ENCODE assay signal across 28 cellular contexts in genomic region chr3:59391131-59391530, GRCh38.
"Had no signal": no experiment of that assay in that cellular context is flagged by ENCODE, and none has a peak within 500 bp of the region (broad histone marks: within the 10 kb centered on the region; RNA-seq: fewer than 3 reads in every experiment).

No MANE protein-coding gene starts in this region.

- H3K27me3 ChIP-seq: neutrophil, pancreas, right lobe of liver, sigmoid colon, stomach, tibial artery, transverse colon, upper lobe of right lung, uterus had no signal

- ATAC-seq: naive thymus-derived CD4-positive, alpha-beta T cell; natural killer cell; pancreas; psoas muscle; right cardiac atrium; right lobe of liver; stimulated activated effector memory CD8-positive, alpha-beta T cell treated with anti-CD3 and anti-CD28 coated beads, Interleukin-12 subunit alpha, Interleukin-12 subunit beta, amount 100 ng/mL, for 72 hours; stimulated activated naive B cell treated with anti-CD40 and anti-IgM and Interleukin-4, amounts not matched to agents 10 μg/mL and 1 μg/mL and 100 μg/mL, for 72 hours; upper lobe of right lung had no signal

- H3K27ac ChIP-seq: neutrophil, pancreas, psoas muscle, right lobe of liver, sigmoid colon, stomach, thoracic aorta, tibial artery, transverse colon, upper lobe of right lung, uterus had no signal

- H3K27ac Mint-ChIP-seq: natural killer cell; nephron; stimulated activated effector memory CD8-positive, alpha-beta T cell treated with anti-CD3 and anti-CD28 coated beads, Interleukin-12 subunit alpha, Interleukin-12 subunit beta, amount 100 ng/mL, for 72 hours; stimulated activated naive B cell treated with anti-CD40 and anti-IgM and Interleukin-4, amounts not matched to agents 10 μg/mL and 1 μg/mL and 100 μg/mL, for 72 hours; stimulated activated naive CD8-positive, alpha-beta T cell treated with anti-CD3 and anti-CD28 coated beads, Interleukin-15, Interleukin-2, amounts not matched to agents 100 ng/mL and 50 ng/mL, for 24 hours; type B pancreatic cell had no signal

- H3K9me3 ChIP-seq: neutrophil, pancreas, psoas muscle, right lobe of liver, sigmoid colon, stomach, thoracic aorta, tibial artery, transverse colon, upper lobe of right lung, uterus had no signal

- H3K9me3 Mint-ChIP-seq: natural killer cell; stimulated activated effector memory CD8-positive, alpha-beta T cell treated with anti-CD3 and anti-CD28 coated beads, Interleukin-12 subunit alpha, Interleukin-12 subunit beta, amount 100 ng/mL, for 72 hours; stimulated activated naive CD8-positive, alpha-beta T cell treated with anti-CD3 and anti-CD28 coated beads, Interleukin-15, Interleukin-2, amounts not matched to agents 100 ng/mL and 50 ng/mL, for 24 hours had no signal

- H3K4me1 ChIP-seq: pancreas, psoas muscle, right lobe of liver, sigmoid colon, stomach, tibial artery, transverse colon, uterus had no signal

- DNase-seq: naive thymus-derived CD4-positive, alpha-beta T cell; natural killer cell; nucleus accumbens; pancreas; psoas muscle; right cardiac atrium; right lobe of liver; sigmoid colon; small intestine; stimulated activated CD4-positive, alpha-beta T cell treated with anti-CD3 and anti-CD28 coated beads, Interleukin-15, amount 100 ng/mL, for 24 hours; stimulated activated CD4-positive, alpha-beta T cell treated with anti-CD3 and anti-CD28 coated beads, Interleukin-2, amount 100 ng/mL, for 24 hours; stimulated activated CD4-positive, alpha-beta T cell treated with anti-CD3 and anti-CD28 coated beads, Interleukin-2, amount 100 ng/mL, for 48 hours; stimulated activated CD4-positive, alpha-beta T cell treated with anti-CD3 and anti-CD28 coated beads, Interleukin-4, amount 100 ng/mL, for 24 hours; stimulated activated naive B cell treated with anti-CD40 and anti-IgM and Interleukin-4, amounts not matched to agents 10 μg/mL and 1 μg/mL and 100 μg/mL, for 72 hours; stimulated activated naive CD4-positive, alpha-beta T cell treated with Interleukin-2 at 50 U/mL for 16 hours; stomach; tibial artery; transverse colon; upper lobe of right lung; uterus had no signal

- H3K4me3 Mint-ChIP-seq: naive thymus-derived CD4-positive, alpha-beta T cell; natural killer cell; nephron; neural crest cell; stimulated activated effector memory CD8-positive, alpha-beta T cell treated with anti-CD3 and anti-CD28 coated beads, Interleukin-12 subunit alpha, Interleukin-12 subunit beta, amount 100 ng/mL, for 72 hours; stimulated activated naive B cell treated with anti-CD40 and anti-IgM and Interleukin-4, amounts not matched to agents 10 μg/mL and 1 μg/mL and 100 μg/mL, for 72 hours; stimulated activated naive CD8-positive, alpha-beta T cell treated with anti-CD3 and anti-CD28 coated beads, Interleukin-15, Interleukin-2, amounts not matched to agents 100 ng/mL and 50 ng/mL, for 24 hours; type B pancreatic cell had no signal

- H3K4me1 Mint-ChIP-seq: natural killer cell, nephron had no signal

- H3K36me3 ChIP-seq: neutrophil, pancreas, right lobe of liver, sigmoid colon, stomach, thoracic aorta, tibial artery, transverse colon, upper lobe of right lung, uterus had no signal

- H3K4me3 ChIP-seq: pancreas, psoas muscle, right lobe of liver, sigmoid colon, stomach, thoracic aorta, tibial artery, transverse colon, upper lobe of right lung, uterus had no signal

- H3K27me3 Mint-ChIP-seq: progenitor cell of endocrine pancreas; stimulated activated naive B cell treated with anti-CD40 and anti-IgM and Interleukin-4, amounts not matched to agents 10 μg/mL and 1 μg/mL and 100 μg/mL, for 72 hours; stimulated activated naive CD8-positive, alpha-beta T cell treated with anti-CD3 and anti-CD28 coated beads, Interleukin-15, Interleukin-2, amounts not matched to agents 100 ng/mL and 50 ng/mL, for 24 hours had no signal

- H3K36me3 Mint-ChIP-seq: natural killer cell; stimulated activated naive B cell treated with anti-CD40 and anti-IgM and Interleukin-4, amounts not matched to agents 10 μg/mL and 1 μg/mL and 100 μg/mL, for 72 hours; type B pancreatic cell had no signal

- FAIRE-seq: pancreas, small intestine had no signal
